Comparison of ENCODE assay signal across 9 cellular contexts in genomic region chr7:107147464-107148214, GRCh38. TPM values are rescaled to one million over a fixed set of nuclear protein-coding genes. Genes with fewer than 3 reads are reported as not detected.
DNase-seq lines count a peak whose midpoint lies in the region; ATAC-seq, FAIRE-seq and TF ChIP-seq lines count a peak whose summit lies in the region.
"Had no signal": no experiment of that assay in that cellular context is flagged by ENCODE, and none has a peak within 500 bp of the region (broad histone marks: within the 10 kb centered on the region; RNA-seq: fewer than 3 reads in every experiment).

No MANE protein-coding gene starts in this region.

- TF ChIP-seq POLR2A in H54 (IDR thresholded peaks at IDR 0.05; ENCODE audit: low read depth, low read length), result no peak

- no peak overlapping the region for H3K27ac Mint-ChIP-seq in chondrocyte (ENCODE audit: unreplicated experiment)

- no peaks in the 10 kb centered on the region for H3K36me3 Mint-ChIP-seq in chondrocyte (ENCODE audit: low read depth)

- no peaks in the 10 kb centered on the region for H3K36me3 ChIP-seq in lower lobe of right lung
- H3K36me3 ChIP-seq: BLaER1 treated with 17β-estradiol and CSF1 and Interleukin-3, amounts not matched to agents 10 nM and 100 nM had no signal

- H3K27me3 ChIP-seq in lower lobe of right lung (ENCODE audit: low read depth), result no peaks in the 10 kb centered on the region
- H3K27me3 ChIP-seq: BLaER1 treated with 17β-estradiol and CSF1 and Interleukin-3, amounts not matched to agents 10 nM and 100 nM had no signal

- peak; percentile 80 to 88 for ATAC-seq in lower lobe of right lung
- ATAC-seq in HG03175 (IDR thresholded peaks at IDR 0.05; ENCODE audit: unreplicated experiment), result no peak

- H3K27ac ChIP-seq in lower lobe of right lung, result no peak overlapping the region
- H3K27ac ChIP-seq: BLaER1 treated with 17β-estradiol and CSF1 and Interleukin-3, amounts not matched to agents 10 nM and 100 nM had no signal

- peaks cover 7% of the 10 kb centered on the region for H3K4me1 ChIP-seq in lower lobe of right lung

- H3K27me3 Mint-ChIP-seq in chondrocyte (ENCODE audit: low read depth), result no peaks in the 10 kb centered on the region

- no peaks in the 10 kb centered on the region for H3K9me3 Mint-ChIP-seq in chondrocyte (ENCODE audit: low read depth)

- no peak overlapping the region for H3K4me3 ChIP-seq in lower lobe of right lung
- H3K4me3 ChIP-seq: BLaER1 treated with 17β-estradiol and CSF1 and Interleukin-3, amounts not matched to agents 10 nM and 100 nM had no signal

- H3K4me1 Mint-ChIP-seq in chondrocyte (ENCODE audit: low read depth), result peaks cover 8% of the 10 kb centered on the region

- no peaks in the 10 kb centered on the region for H3K9me3 ChIP-seq in lower lobe of right lung
- H3K9me3 ChIP-seq: BLaER1 treated with 17β-estradiol and CSF1 and Interleukin-3, amounts not matched to agents 10 nM and 100 nM had no signal

- FAIRE-seq in H54 (lab: Jason Lieb, UNC), result peak; percentile 6

- intact Hi-C loops in lower lobe of right lung (cut with DNase I), result loop anchor here (5.0 kb wide), 1 partner anchor 200 kb away; no protein-coding TSS in a partner anchor

- no peak overlapping the region for H3K4me3 Mint-ChIP-seq in chondrocyte (ENCODE audit: unreplicated experiment)

- peak; percentile 92 for TF ChIP-seq CTCF in chondrocyte (IDR thresholded peaks at IDR 0.05)
- peak; percentile 69 for TF ChIP-seq CTCF in lower lobe of right lung (IDR thresholded peaks at IDR 0.05)

- DNase-seq in DMS153 (lab: John Stamatoyannopoulos, UW), result peak; percentile 19
- no peak for DNase-seq in DMS153 treated with DMSO at 0.1 percent for 48 hours (lab: John Stamatoyannopoulos, UW; ENCODE audit: unreplicated experiment)
- no peak for DNase-seq in H54 (ENCODE audit: insufficient read length, low spot score)
- peak; percentile 75 for DNase-seq in RKO (ENCODE audit: low spot score)
- DNase-seq in chondrocyte (ENCODE audit: low spot score), result no peak
- no peak for DNase-seq in lower lobe of right lung
- DNase-seq in 8988T, result no peak

RNA-seq across cellular contexts. Expression of gene HBP1, which starts 21.2 kb away (rescaled TPM):
- total RNA-seq in chondrocyte, result 49.0 to 51.7 TPM (median 49.4 TPM) in 3 replicates
- 81.9 TPM for total RNA-seq in lower lobe of right lung

Comparison
In these comparisons a context has a peak if more than half of its experiments do, and no peak if none do; other contexts are left out.
1. DNase-seq: peak in DMS153 (single experiment) and RKO (single experiment); none in DMS153 treated with DMSO at 0.1 percent for 48 hours (single experiment), H54 (single experiment), chondrocyte (single experiment), lower lobe of right lung (single experiment) and 8988T (single experiment).